Comparison of ENCODE assay signal across 17 cellular contexts in genomic region chrX:118183606-118184005, GRCh38.
DNase-seq lines count a peak whose midpoint lies in the region; ATAC-seq and TF ChIP-seq lines count a peak whose summit lies in the region.
"Had no signal": no experiment of that assay in that cellular context is flagged by ENCODE, and none has a peak within 500 bp of the region (broad histone marks: within the 10 kb centered on the region; RNA-seq: fewer than 3 reads in every experiment).

No MANE protein-coding gene starts in this region.

- H3K4me1 ChIP-seq in Panc1 (ENCODE audit: control insufficient read depth, insufficient read depth, low read length) (no peaks in the 10 kb centered on the region), foreskin keratinocyte (peaks cover 8% of the 10 kb centered on the region), upper lobe of right lung (no peaks in the 10 kb centered on the region), tibial artery (peaks cover 0 to 3% (median 0%) of the 10 kb centered on the region in 4 donors)
- H3K4me1 ChIP-seq: heart right ventricle, upper lobe of left lung had no signal

- no peak for DNase-seq in activated CD8-positive, alpha-beta T cell treated with anti-CD3 and anti-CD28 coated beads for 36 hours
- no peak for DNase-seq in activated CD8-positive, alpha-beta T cell treated with anti-CD3 and anti-CD28 coated beads, Interleukin-2, amount 10 ng/mL, durations not matched to agents 7 days and 5 days
- DNase-seq in Panc1 (ENCODE audit: low read depth, low spot score) (no peak), foreskin keratinocyte (no peak), upper lobe of right lung (no peak), tibial artery (no peak), NCI-H2029 (lab: John Stamatoyannopoulos, UW) (no peak)
- DNase-seq: cortex of kidney; GDM1; heart right ventricle; NCI-H1694; NCI-H446 treated with DMSO at 0.1 percent for 48 hours; stimulated activated naive B cell treated with anti-CD40 and anti-IgM and Interleukin-4, amounts not matched to agents 10 μg/mL and 1 μg/mL and 100 μg/mL, for 72 hours; upper lobe of left lung had no signal

- POLR2A ChIA-PET in activated CD8-positive, alpha-beta T cell treated with anti-CD3 and anti-CD28 coated beads for 36 hours (lab: Charles Lee) = no interaction called here
- POLR2A ChIA-PET in activated CD8-positive, alpha-beta T cell treated with anti-CD3 and anti-CD28 coated beads, Interleukin-2, amount 10 ng/mL, durations not matched to agents 7 days and 5 days (lab: Charles Lee) = no interaction called here
- POLR2A ChIA-PET in Panc1 (lab: Charles Lee) = no interaction called here

- intact Hi-C loops in activated CD8-positive, alpha-beta T cell treated with anti-CD3 and anti-CD28 coated beads for 36 hours (cut with micrococcal nuclease) = no loop called here
- intact Hi-C loops in Panc1 (cut with micrococcal nuclease; ENCODE audit: unreplicated experiment) (no loop called here), upper lobe of right lung (cut with DNase I) (no loop called here), tibial artery (cut with DNase I; ENCODE audit: low total_unique reads) (no loop called here)

- no peak overlapping the region for H3K4me3 Mint-ChIP-seq in activated CD8-positive, alpha-beta T cell treated with anti-CD3 and anti-CD28 coated beads for 36 hours
- no peak overlapping the region for H3K4me3 Mint-ChIP-seq in activated CD8-positive, alpha-beta T cell treated with anti-CD3 and anti-CD28 coated beads, Interleukin-2, amount 10 ng/mL, durations not matched to agents 7 days and 5 days
- H3K4me3 Mint-ChIP-seq: stimulated activated naive B cell treated with anti-CD40 and anti-IgM and Interleukin-4, amounts not matched to agents 10 μg/mL and 1 μg/mL and 100 μg/mL, for 72 hours had no signal

- H3K9me3 ChIP-seq in Panc1 (ENCODE audit: control insufficient read depth, insufficient read depth, low read depth, low read length) (no peaks in the 10 kb centered on the region), upper lobe of right lung (no peaks in the 10 kb centered on the region), tibial artery (no peaks in the 10 kb centered on the region)
- H3K9me3 ChIP-seq: upper lobe of left lung had no signal

- H3K36me3 ChIP-seq in Panc1 (ENCODE audit: control insufficient read depth, insufficient read depth, low read length) (no peaks in the 10 kb centered on the region), upper lobe of right lung (no peaks in the 10 kb centered on the region), tibial artery (no peaks in the 10 kb centered on the region)
- H3K36me3 ChIP-seq: heart right ventricle, upper lobe of left lung had no signal

- H3K36me3 Mint-ChIP-seq in activated CD8-positive, alpha-beta T cell treated with anti-CD3 and anti-CD28 coated beads for 36 hours (ENCODE audit: low read depth) = no peaks in the 10 kb centered on the region
- no peaks in the 10 kb centered on the region for H3K36me3 Mint-ChIP-seq in activated CD8-positive, alpha-beta T cell treated with anti-CD3 and anti-CD28 coated beads, Interleukin-2, amount 10 ng/mL, durations not matched to agents 7 days and 5 days (ENCODE audit: low read depth)

- no peak overlapping the region for H3K4me3 ChIP-seq in Panc1 (ENCODE audit: low read depth in 2 of 2, low read length in 2 of 2)
- H3K4me3 ChIP-seq in upper lobe of right lung = no peak overlapping the region
- H3K4me3 ChIP-seq in tibial artery = no peak overlapping the region
- H3K4me3 ChIP-seq: heart right ventricle, smooth muscle cell, upper lobe of left lung had no signal

- no peaks in the 10 kb centered on the region for H3K9me3 Mint-ChIP-seq in activated CD8-positive, alpha-beta T cell treated with anti-CD3 and anti-CD28 coated beads for 36 hours
- H3K9me3 Mint-ChIP-seq in activated CD8-positive, alpha-beta T cell treated with anti-CD3 and anti-CD28 coated beads, Interleukin-2, amount 10 ng/mL, durations not matched to agents 7 days and 5 days (ENCODE audit: insufficient read depth) = peaks cover 3% of the 10 kb centered on the region

- no TSS peak for BruUV-seq in Panc1 (replicated peaks; lab: Mats Ljungman, UMichigan)

- in situ Hi-C loops in Panc1 (cut with HindIII; ENCODE audit: low pct_unique_long_range_greater_than_20kb, low sequenced_read_pairs) = no loop called here

- CTCF ChIA-PET in activated CD8-positive, alpha-beta T cell treated with anti-CD3 and anti-CD28 coated beads for 36 hours (lab: Charles Lee) = no interaction called here
- CTCF ChIA-PET in activated CD8-positive, alpha-beta T cell treated with anti-CD3 and anti-CD28 coated beads, Interleukin-2, amount 10 ng/mL, durations not matched to agents 7 days and 5 days (lab: Charles Lee) = interaction anchor here (1.3 kb wide), 1 partner anchor 71 kb away, joined by 3 read pairs; no protein-coding TSS in a partner anchor
- CTCF ChIA-PET in Panc1 (lab: Charles Lee) = no interaction called here

- peak; percentile 17 for TF ChIP-seq CTCF in activated CD8-positive, alpha-beta T cell treated with anti-CD3 and anti-CD28 coated beads for 36 hours (IDR thresholded peaks at IDR 0.05)
- peak; percentile 33; the same call in 1 of the 2 replicates for TF ChIP-seq CTCF in Panc1 (IDR thresholded peaks at IDR 0.05)
- TF ChIP-seq CTCF in foreskin keratinocyte (conservative IDR thresholded peaks at IDR 0.05) = peak; percentile 54
- peak; percentile 8 for TF ChIP-seq CTCF in upper lobe of right lung (IDR thresholded peaks at IDR 0.05)
- no peak for TF ChIP-seq CTCF in tibial artery (IDR thresholded peaks at IDR 0.05)

- H3K27me3 ChIP-seq in Panc1 (ENCODE audit: control insufficient read depth, insufficient read depth, low read length) = no peaks in the 10 kb centered on the region
- no peaks in the 10 kb centered on the region for H3K27me3 ChIP-seq in foreskin keratinocyte
- H3K27me3 ChIP-seq in upper lobe of right lung = no peaks in the 10 kb centered on the region
- H3K27me3 ChIP-seq in tibial artery = no peaks in the 10 kb centered on the region
- H3K27me3 ChIP-seq: upper lobe of left lung had no signal

- no peak for ATAC-seq in activated CD8-positive, alpha-beta T cell treated with anti-CD3 and anti-CD28 coated beads for 36 hours
- ATAC-seq in activated CD8-positive, alpha-beta T cell treated with anti-CD3 and anti-CD28 coated beads, Interleukin-2, amount 10 ng/mL, durations not matched to agents 7 days and 5 days = no peak
- ATAC-seq in Panc1 = no peak
- ATAC-seq in foreskin keratinocyte = no peak
- ATAC-seq in upper lobe of right lung = no peak
- no peak for ATAC-seq in HG02938 (IDR thresholded peaks at IDR 0.05; ENCODE audit: unreplicated experiment)
- ATAC-seq: activated CD4-positive, CD25-positive, alpha-beta regulatory T cell treated with anti-CD3 and anti-CD28 coated beads, Interleukin-2, amount 50 U/mL, for 24 hours; heart right ventricle; stimulated activated naive B cell treated with anti-CD40 and anti-IgM and Interleukin-4, amounts not matched to agents 10 μg/mL and 1 μg/mL and 100 μg/mL, for 72 hours had no signal

- H3K4me1 Mint-ChIP-seq in activated CD8-positive, alpha-beta T cell treated with anti-CD3 and anti-CD28 coated beads for 36 hours (ENCODE audit: low read depth) = no peaks in the 10 kb centered on the region
- H3K4me1 Mint-ChIP-seq in activated CD8-positive, alpha-beta T cell treated with anti-CD3 and anti-CD28 coated beads, Interleukin-2, amount 10 ng/mL, durations not matched to agents 7 days and 5 days (ENCODE audit: low read depth) = no peaks in the 10 kb centered on the region
- H3K4me1 Mint-ChIP-seq: stimulated activated naive B cell treated with anti-CD40 and anti-IgM and Interleukin-4, amounts not matched to agents 10 μg/mL and 1 μg/mL and 100 μg/mL, for 72 hours had no signal

- H3K27ac Mint-ChIP-seq in activated CD8-positive, alpha-beta T cell treated with anti-CD3 and anti-CD28 coated beads for 36 hours = no peak overlapping the region
- no peak overlapping the region for H3K27ac Mint-ChIP-seq in activated CD8-positive, alpha-beta T cell treated with anti-CD3 and anti-CD28 coated beads, Interleukin-2, amount 10 ng/mL, durations not matched to agents 7 days and 5 days
- H3K27ac Mint-ChIP-seq: stimulated activated naive B cell treated with anti-CD40 and anti-IgM and Interleukin-4, amounts not matched to agents 10 μg/mL and 1 μg/mL and 100 μg/mL, for 72 hours had no signal

- H3K27ac ChIP-seq in Panc1 (ENCODE audit: low read length) = no peak overlapping the region
- H3K27ac ChIP-seq in foreskin keratinocyte = no peak overlapping the region
- no peak overlapping the region for H3K27ac ChIP-seq in upper lobe of right lung
- H3K27ac ChIP-seq in tibial artery = no peak overlapping the region
- H3K27ac ChIP-seq: heart right ventricle, upper lobe of left lung had no signal

- no peaks in the 10 kb centered on the region for H3K27me3 Mint-ChIP-seq in activated CD8-positive, alpha-beta T cell treated with anti-CD3 and anti-CD28 coated beads for 36 hours
- H3K27me3 Mint-ChIP-seq in activated CD8-positive, alpha-beta T cell treated with anti-CD3 and anti-CD28 coated beads, Interleukin-2, amount 10 ng/mL, durations not matched to agents 7 days and 5 days (ENCODE audit: low read depth) = no peaks in the 10 kb centered on the region

Comparison
In these comparisons a context has a peak if more than half of its experiments do, and no peak if none do; other contexts are left out.
1. CTCF ChIP-seq: peak in activated CD8-positive, alpha-beta T cell treated with anti-CD3 and anti-CD28 coated beads for 36 hours (single experiment), Panc1 (single experiment), foreskin keratinocyte (single experiment) and upper lobe of right lung (single experiment); none in tibial artery (0 of 2).